ENCODE assay signal across 9 cellular contexts in the genomic region with DNA sequence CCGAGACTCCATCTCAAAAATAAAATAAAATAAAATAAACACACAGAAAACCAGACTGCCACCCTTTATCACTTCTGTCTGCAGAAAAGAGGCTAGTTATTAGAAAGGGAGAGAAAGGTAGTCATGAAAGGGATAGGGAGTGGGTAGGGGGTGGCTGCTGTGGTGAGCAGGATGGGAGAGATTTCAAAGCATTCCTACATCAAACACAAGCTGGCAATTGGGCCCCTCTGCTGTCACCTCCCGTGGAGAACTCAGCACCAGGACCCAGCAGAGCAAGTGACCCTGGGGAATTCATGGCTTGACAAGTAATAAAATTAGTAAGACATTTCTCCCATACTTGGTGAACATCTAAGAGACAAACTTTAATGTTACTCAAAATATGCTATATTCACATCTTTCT. TPM values are rescaled to one million over a fixed set of nuclear protein-coding genes. Genes with fewer than 3 reads are reported as not detected.
"Had no signal": no experiment of that assay in that cellular context is flagged by ENCODE, and none has a peak within 500 bp of the region (broad histone marks: within the 10 kb centered on the region; RNA-seq: fewer than 3 reads in every experiment).

No MANE protein-coding gene starts in this region.

- DNase-seq: GM23248, GOT3, H7, HFFc6, KBM-7 had no signal

- H3K27ac ChIP-seq: GM23248 had no signal

- H3K4me3 Mint-ChIP-seq: HFFc6, IgD-negative memory B cell had no signal

- H3K27ac Mint-ChIP-seq: HFFc6, IgD-negative memory B cell had no signal

- H3K9ac ChIP-seq: GM23248 had no signal

- H3K36me3 ChIP-seq: HAP-1 had no signal

- H3K9me3 ChIP-seq: HAP-1 had no signal

- H3K4me3 ChIP-seq: GM23248, HAP-1 had no signal

- H3K36me3 Mint-ChIP-seq: IgD-negative memory B cell had no signal

- H3K9me3 Mint-ChIP-seq: HFFc6, IgD-negative memory B cell had no signal

RNA-seq across cellular contexts. Expression of a gene that starts 3.7 kb away (rescaled TPM):
- total RNA-seq: H4, H7, HFFc6, HT-29 had no signal
- polyA plus RNA-seq: IgD-negative memory B cell had no signal

RNA-seq across cellular contexts. Expression of a gene that starts 27.6 kb away (rescaled TPM):
- total RNA-seq: H7, HT-29 had no signal
- polyA plus RNA-seq: IgD-negative memory B cell had no signal

RNA-seq across cellular contexts. Expression of a gene that starts 33.4 kb away (rescaled TPM):
- total RNA-seq: H4, H7, HT-29 had no signal
- polyA plus RNA-seq: IgD-negative memory B cell had no signal

RNA-seq across cellular contexts. Expression of a gene that starts 55.2 kb away (rescaled TPM):
- total RNA-seq: H4, H7, HT-29 had no signal
- polyA plus RNA-seq: IgD-negative memory B cell had no signal
